In the genomic region with DNA sequence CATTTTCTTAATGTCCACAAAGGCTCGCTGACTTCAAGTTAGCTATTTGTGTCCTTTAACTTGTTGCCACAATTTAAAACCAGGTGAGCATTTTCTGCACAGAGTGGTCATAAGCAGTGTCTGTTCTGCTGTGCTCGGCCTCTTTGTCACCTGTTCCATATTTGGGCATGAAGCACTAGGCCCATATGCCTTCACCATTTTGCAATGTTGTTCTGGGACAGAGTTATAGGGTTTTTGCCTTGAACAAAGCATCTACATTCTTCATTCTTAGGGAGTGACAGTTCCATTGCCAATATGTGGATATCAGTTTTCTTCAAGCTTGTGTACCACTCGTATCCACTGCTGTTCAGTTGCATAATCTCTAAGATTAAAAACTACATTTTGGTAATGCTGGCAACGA, we compare ENCODE assay signal across 20 cellular contexts.
"Had no signal": no experiment of that assay in that cellular context is flagged by ENCODE, and none has a peak within 500 bp of the region (broad histone marks: within the 10 kb centered on the region; RNA-seq: fewer than 3 reads in every experiment).

No MANE protein-coding gene starts in this region.

- H3K27me3 ChIP-seq: colonic mucosa, heart right ventricle, neural progenitor cell, ovary, tibial artery had no signal

- FAIRE-seq: astrocyte, endothelial cell of umbilical vein, frontal cortex, keratinocyte had no signal

- H3K36me3 ChIP-seq: colonic mucosa, heart right ventricle, neural progenitor cell, ovary, tibial artery had no signal

- H3K4me3 Mint-ChIP-seq: activated CD8-positive, alpha-beta memory T cell treated with anti-CD3 and anti-CD28 coated beads, Interleukin-2, amount 10 ng/mL, durations not matched to agents 7 days and 5 days; activated naive CD8-positive, alpha-beta T cell treated with anti-CD3 and anti-CD28 coated beads for 36 hours; activated T-cell treated with anti-CD3 and anti-CD28 coated beads, Interleukin-2, amount 50 U/mL, for 24 hours; neural progenitor cell had no signal

- H3K4me3 ChIP-seq: colonic mucosa, heart right ventricle, neural progenitor cell, ovary, tibial artery had no signal

- H3K36me3 Mint-ChIP-seq: activated CD8-positive, alpha-beta memory T cell treated with anti-CD3 and anti-CD28 coated beads, Interleukin-2, amount 10 ng/mL, durations not matched to agents 7 days and 5 days; neural progenitor cell had no signal

- ATAC-seq: activated CD8-positive, alpha-beta memory T cell treated with anti-CD3 and anti-CD28 coated beads, Interleukin-2, amount 10 ng/mL, durations not matched to agents 7 days and 5 days; left ventricle myocardium superior had no signal

- H3K9me3 Mint-ChIP-seq: activated naive CD8-positive, alpha-beta T cell treated with anti-CD3 and anti-CD28 coated beads for 36 hours; activated T-cell treated with anti-CD3 and anti-CD28 coated beads, Interleukin-2, amount 50 U/mL, for 24 hours; neural progenitor cell had no signal

- H3K27ac Mint-ChIP-seq: activated CD8-positive, alpha-beta memory T cell treated with anti-CD3 and anti-CD28 coated beads, Interleukin-2, amount 10 ng/mL, durations not matched to agents 7 days and 5 days; activated naive CD8-positive, alpha-beta T cell treated with anti-CD3 and anti-CD28 coated beads for 36 hours; activated T-cell treated with anti-CD3 and anti-CD28 coated beads, Interleukin-2, amount 50 U/mL, for 24 hours; neural progenitor cell had no signal

- DNase-seq: activated CD4-positive, alpha-beta T cell treated with anti-CD3 and anti-CD28 coated beads for 1 hour; activated CD4-positive, alpha-beta T cell treated with anti-CD3 and anti-CD28 coated beads, Interleukin-2, amount 50 U/mL, for 48 hours; activated CD8-positive, alpha-beta memory T cell treated with anti-CD3 and anti-CD28 coated beads, Interleukin-2, amount 10 ng/mL, durations not matched to agents 7 days and 5 days; activated gamma-delta T cell treated with Interleukin-2 at 50 U/mL for 16 hours; activated naive CD8-positive, alpha-beta T cell treated with anti-CD3 and anti-CD28 coated beads for 36 hours; activated T-cell treated with anti-CD3 and anti-CD28 coated beads, Interleukin-2, amount 50 U/mL, for 24 hours; colonic mucosa; effector CD4-positive, alpha-beta T cell; heart right ventricle; left ventricle myocardium superior; mesendoderm; ovary; stimulated activated CD4-positive, alpha-beta T cell treated with anti-CD3 and anti-CD28 coated beads, Interleukin-15, amount 100 ng/mL, for 24 hours; stimulated activated CD4-positive, alpha-beta T cell treated with anti-CD3 and anti-CD28 coated beads, Interleukin-4, amount 100 ng/mL, for 4 hours; tibial artery had no signal

- H3K9me3 ChIP-seq: colonic mucosa, heart right ventricle, ovary, tibial artery had no signal

- H3K27ac ChIP-seq: colonic mucosa, neural progenitor cell, ovary had no signal

- H3K27me3 Mint-ChIP-seq: activated CD8-positive, alpha-beta memory T cell treated with anti-CD3 and anti-CD28 coated beads, Interleukin-2, amount 10 ng/mL, durations not matched to agents 7 days and 5 days; activated naive CD8-positive, alpha-beta T cell treated with anti-CD3 and anti-CD28 coated beads for 36 hours; activated T-cell treated with anti-CD3 and anti-CD28 coated beads, Interleukin-2, amount 50 U/mL, for 24 hours had no signal

- H2AFZ ChIP-seq: neural progenitor cell had no signal

- H3K4me2 ChIP-seq: neural progenitor cell had no signal

- H3K9ac ChIP-seq: neural progenitor cell had no signal
